14 cellular contexts compared by ENCODE assay signal in genomic region chr4:147865926-147866325, GRCh38.
DNase-seq lines count a peak whose midpoint lies in the region; ATAC-seq and TF ChIP-seq lines count a peak whose summit lies in the region.
"Had no signal": no experiment of that assay in that cellular context is flagged by ENCODE, and none has a peak within 500 bp of the region (broad histone marks: within the 10 kb centered on the region; RNA-seq: fewer than 3 reads in every experiment).

No MANE protein-coding gene starts in this region.

- H3K4me1 Mint-ChIP-seq in natural killer cell, result peaks cover 15 to 17% of the 10 kb centered on the region in 2 donors
- peaks cover 6% of the 10 kb centered on the region in 2 donors for H3K4me1 Mint-ChIP-seq in natural killer cell treated with Interleukin-12 subunit alpha and Interleukin-12 subunit beta and Interleukin-15 and Interleukin-18, amount 100 ng/mL, for 72 hours (ENCODE audit: low read depth in 2 of 2)
- H3K4me1 Mint-ChIP-seq in endodermal cell, result peaks cover 10% of the 10 kb centered on the region
- H3K4me1 Mint-ChIP-seq in CD4-positive, alpha-beta memory T cell, result peaks cover 0 to 2% (median 0%) of the 10 kb centered on the region in 4 donors
- H3K4me1 Mint-ChIP-seq: naive thymus-derived CD8-positive, alpha-beta T cell had no signal

- H3K9me3 Mint-ChIP-seq in natural killer cell, result no peaks in the 10 kb centered on the region
- H3K9me3 Mint-ChIP-seq in natural killer cell treated with Interleukin-12 subunit alpha and Interleukin-12 subunit beta and Interleukin-15 and Interleukin-18, amount 100 ng/mL, for 72 hours, result no peaks in the 10 kb centered on the region
- no peaks in the 10 kb centered on the region for H3K9me3 Mint-ChIP-seq in endodermal cell
- H3K9me3 Mint-ChIP-seq in CD4-positive, alpha-beta memory T cell, result no peaks in the 10 kb centered on the region
- H3K9me3 Mint-ChIP-seq: naive thymus-derived CD8-positive, alpha-beta T cell had no signal

- H3K9ac ChIP-seq in endodermal cell (ENCODE audit: extremely low read depth, low read length, poor library complexity, severe bottlenecking), result peak overlapping the region; percentile 1

- CTCF ChIA-PET in CD4-positive, alpha-beta memory T cell (lab: Charles Lee; ENCODE audit: partially characterized antibody), result interaction anchor here (0.8 to 7.5 kb wide), 35 partner anchors 9 to 704 kb away, joined by 3 to 261 read pairs (median 7); partner anchors contain the start of genes ARHGAP10, PRMT9 and TMEM184C

- H3K36me3 ChIP-seq in endodermal cell (ENCODE audit: control insufficient read depth, insufficient read depth, low read length), result no peaks in the 10 kb centered on the region
- H3K36me3 ChIP-seq in neuron (ENCODE audit: insufficient read depth, low read length), result no peaks in the 10 kb centered on the region
- H3K36me3 ChIP-seq in CD4-positive, alpha-beta memory T cell (ENCODE audit: insufficient read depth, low read length), result no peaks in the 10 kb centered on the region
- H3K36me3 ChIP-seq in Peyer's patch, result no peaks in the 10 kb centered on the region
- H3K36me3 ChIP-seq in ascending aorta, result peaks cover 5 to 49% of the 10 kb centered on the region in 2 donors
- H3K36me3 ChIP-seq: adrenal gland had no signal

- H3K9me3 ChIP-seq in endodermal cell (ENCODE audit: control insufficient read depth, low read length) (no peaks in the 10 kb centered on the region), neuron (ENCODE audit: low read length) (no peaks in the 10 kb centered on the region), Peyer's patch (no peaks in the 10 kb centered on the region), ascending aorta (no peaks in the 10 kb centered on the region)
- no peaks in the 10 kb centered on the region for H3K9me3 ChIP-seq in CD4-positive, alpha-beta memory T cell (ENCODE audit: control insufficient read depth in 1 of 2, low read length in 2 of 2)
- H3K9me3 ChIP-seq: adrenal gland had no signal

- H2AFZ ChIP-seq in neuron (ENCODE audit: low read depth, low read length), result peak overlapping the region; percentile 26

- intact Hi-C loops in natural killer cell (cut with micrococcal nuclease) (loop anchor here (1.0 to 5.0 kb wide), 4 partner anchors 158 to 704 kb away; no protein-coding TSS in a partner anchor), ascending aorta (cut with DNase I) (loop anchor here (2.0 kb wide), 2 partner anchors 41 to 135 kb away; no protein-coding TSS in a partner anchor)
- intact Hi-C loops in CD4-positive, alpha-beta memory T cell (cut with micrococcal nuclease), result loop anchor here (1.0 to 2.0 kb wide), 4 partner anchors 135 to 705 kb away; no protein-coding TSS in a partner anchor

- no peak overlapping the region for H3K4me3 Mint-ChIP-seq in natural killer cell
- no peak overlapping the region for H3K4me3 Mint-ChIP-seq in natural killer cell treated with Interleukin-12 subunit alpha and Interleukin-12 subunit beta and Interleukin-15 and Interleukin-18, amount 100 ng/mL, for 72 hours
- H3K4me3 Mint-ChIP-seq in endodermal cell, result no peak overlapping the region
- H3K4me3 Mint-ChIP-seq in CD4-positive, alpha-beta memory T cell, result no peak overlapping the region
- H3K4me3 Mint-ChIP-seq: naive thymus-derived CD8-positive, alpha-beta T cell had no signal

- H3K27ac Mint-ChIP-seq in natural killer cell (peak overlapping the region; percentile 42 to 77), endodermal cell (peak overlapping the region; percentile 70)
- H3K27ac Mint-ChIP-seq in natural killer cell treated with Interleukin-12 subunit alpha and Interleukin-12 subunit beta and Interleukin-15 and Interleukin-18, amount 100 ng/mL, for 72 hours, result no peak overlapping the region
- peak overlapping the region in 2 of 7 donors; percentile 30 to 43 for H3K27ac Mint-ChIP-seq in CD4-positive, alpha-beta memory T cell

- POLR2A ChIA-PET in CD4-positive, alpha-beta memory T cell (lab: Charles Lee; ENCODE audit: partially characterized antibody), result interaction anchor here (2.1 kb wide), 1 partner anchor 134 kb away, joined by 13 read pairs; the partner anchor contains the start of gene ARHGAP10

- H3K4me3 ChIP-seq in endodermal cell (ENCODE audit: low read length) (no peak overlapping the region), neuron (ENCODE audit: low read length) (no peak overlapping the region), Peyer's patch (no peak overlapping the region), ascending aorta (no peak overlapping the region)
- no peak overlapping the region for H3K4me3 ChIP-seq in CD4-positive, alpha-beta memory T cell (ENCODE audit: low read length in 2 of 2)
- H3K4me3 ChIP-seq: adrenal gland had no signal

- TF ChIP-seq CTCF in natural killer cell (IDR thresholded peaks at IDR 0.05) (no peak), endodermal cell (conservative IDR thresholded peaks at IDR 0.05) (no peak), Peyer's patch (IDR thresholded peaks at IDR 0.05) (no peak), ascending aorta (IDR thresholded peaks at IDR 0.05) (no peak)

- H3K27ac ChIP-seq in endodermal cell (ENCODE audit: low read depth, low read length), result no peak overlapping the region
- no peak overlapping the region for H3K27ac ChIP-seq in CD4-positive, alpha-beta memory T cell (ENCODE audit: low read depth, low read length)
- no peak overlapping the region for H3K27ac ChIP-seq in Peyer's patch
- peak overlapping the region in 1 of 2 donors; percentile 68 for H3K27ac ChIP-seq in ascending aorta

- TF ChIP-seq POLR2A in Peyer's patch (IDR thresholded peaks at IDR 0.05), result no peak

- ATAC-seq in natural killer cell, result no peak
- no peak for ATAC-seq in natural killer cell treated with Interleukin-12 subunit alpha and Interleukin-12 subunit beta and Interleukin-15 and Interleukin-18, amount 100 ng/mL, for 72 hours
- ATAC-seq in HG03571 (IDR thresholded peaks at IDR 0.05; ENCODE audit: unreplicated experiment), result no peak

- H3K4me1 ChIP-seq in endodermal cell (ENCODE audit: control insufficient read depth, insufficient read depth, low read length), result no peaks in the 10 kb centered on the region
- no peaks in the 10 kb centered on the region for H3K4me1 ChIP-seq in neuron (ENCODE audit: insufficient read depth, low read length)
- no peaks in the 10 kb centered on the region for H3K4me1 ChIP-seq in CD4-positive, alpha-beta memory T cell (ENCODE audit: insufficient read depth, low read length)
- no peaks in the 10 kb centered on the region for H3K4me1 ChIP-seq in Peyer's patch
- H3K4me1 ChIP-seq in ascending aorta, result peaks cover 10 to 48% of the 10 kb centered on the region in 2 donors

- H3K27me3 Mint-ChIP-seq in natural killer cell (ENCODE audit: low read depth in 2 of 2) (no peaks in the 10 kb centered on the region), endodermal cell (ENCODE audit: insufficient read depth) (no peaks in the 10 kb centered on the region)
- no peaks in the 10 kb centered on the region for H3K27me3 Mint-ChIP-seq in natural killer cell treated with Interleukin-12 subunit alpha and Interleukin-12 subunit beta and Interleukin-15 and Interleukin-18, amount 100 ng/mL, for 72 hours
- H3K27me3 Mint-ChIP-seq in CD4-positive, alpha-beta memory T cell, result no peaks in the 10 kb centered on the region
- H3K27me3 Mint-ChIP-seq: naive thymus-derived CD8-positive, alpha-beta T cell had no signal

- 25 to 48% methylated on average over 1 to 3 of the region's 3 CpGs for WGBS in endodermal cell (ENCODE audit: insufficient coverage in 1 of 2, insufficient read length in 1 of 2), 2 experiments

- H3K27me3 ChIP-seq in endodermal cell (ENCODE audit: control insufficient read depth, insufficient read depth, low read length, poor library complexity, severe bottlenecking) (no peaks in the 10 kb centered on the region), neuron (ENCODE audit: insufficient read depth, low read length) (no peaks in the 10 kb centered on the region), Peyer's patch (no peaks in the 10 kb centered on the region), ascending aorta (no peaks in the 10 kb centered on the region)
- no peaks in the 10 kb centered on the region for H3K27me3 ChIP-seq in CD4-positive, alpha-beta memory T cell (ENCODE audit: insufficient read depth, low read length)
- H3K27me3 ChIP-seq: adrenal gland had no signal

- DNase-seq in natural killer cell, result no peak
- DNase-seq in natural killer cell treated with Interleukin-12 subunit alpha and Interleukin-12 subunit beta and Interleukin-15 and Interleukin-18, amount 100 ng/mL, for 72 hours (ENCODE audit: low spot score), result no peak
- DNase-seq in endodermal cell, result no peak
- DNase-seq in CD4-positive, alpha-beta memory T cell, result no peak
- no peak for DNase-seq in Peyer's patch
- no peak for DNase-seq in ascending aorta (ENCODE audit: low spot score in 2 of 2)
- DNase-seq: naive thymus-derived CD8-positive, alpha-beta T cell; NCI-H1105; NCI-H446 treated with DMSO at 0.1 percent for 48 hours; small intestine; substantia nigra had no signal

- H3K36me3 Mint-ChIP-seq in natural killer cell (peaks cover 9% of the 10 kb centered on the region), endodermal cell (ENCODE audit: low read depth) (peaks cover 8% of the 10 kb centered on the region)
- H3K36me3 Mint-ChIP-seq in natural killer cell treated with Interleukin-12 subunit alpha and Interleukin-12 subunit beta and Interleukin-15 and Interleukin-18, amount 100 ng/mL, for 72 hours, result no peaks in the 10 kb centered on the region
- peaks cover 4 to 5% of the 10 kb centered on the region in 2 donors for H3K36me3 Mint-ChIP-seq in CD4-positive, alpha-beta memory T cell

Comparison
In these comparisons a context has a peak if more than half of its experiments do, and no peak if none do; other contexts are left out.
1. H3K27ac Mint-ChIP-seq: peak in natural killer cell (2 of 2) and endodermal cell (single experiment); none in natural killer cell treated with Interleukin-12 subunit alpha and Interleukin-12 subunit beta and Interleukin-15 and Interleukin-18, amount 100 ng/mL, for 72 hours (0 of 2).